ENCODE assay signal across 1 cellular context in the genomic region with DNA sequence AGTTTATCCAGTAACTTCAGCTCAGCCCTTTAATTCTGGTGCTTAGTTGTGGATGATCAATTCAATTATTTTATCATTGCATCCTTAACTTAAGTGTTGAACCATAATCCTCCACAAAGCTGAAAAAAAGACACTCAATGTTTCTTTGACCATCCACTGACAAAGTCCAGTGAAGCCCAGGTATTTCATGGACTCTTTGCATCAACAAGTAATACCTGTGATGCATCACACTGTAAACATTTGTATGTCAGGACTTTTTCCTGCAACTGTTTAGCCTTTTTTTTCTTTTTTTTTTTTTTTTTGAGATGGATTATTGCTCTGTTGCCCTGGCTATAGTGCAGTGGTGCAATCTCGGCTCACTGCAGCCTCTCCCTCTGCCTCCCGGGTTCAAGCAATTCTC.
TF ChIP-seq lines count a peak whose summit lies in the region.

No MANE protein-coding gene starts in this region.

TF ChIP-seq in HepG2, 621 proteins besides CTCF, POLR2A, EP300 and RAD21 (continued from another document):
- TF ChIP-seq FOXA3 (CRISPR knock-in tag; IDR thresholded peaks at IDR 0.05) (peak; percentile 35; the same call in 1 of the 2 replicates), MED8 (CRISPR knock-in tag; IDR thresholded peaks at IDR 0.05; ENCODE audit: insufficient replicate concordance) (no peak), ZNF501 (CRISPR knock-in tag; IDR thresholded peaks at IDR 0.05) (no peak), POLR2G (IDR thresholded peaks at IDR 0.05; ENCODE audit: low read depth, low read length) (no peak), ZBTB3 (CRISPR knock-in tag; IDR thresholded peaks at IDR 0.05; ENCODE audit: borderline replicate concordance, low read depth) (no peak), YEATS2 (CRISPR knock-in tag; IDR thresholded peaks at IDR 0.05; ENCODE audit: borderline replicate concordance) (no peak), TOPORS (CRISPR knock-in tag; IDR thresholded peaks at IDR 0.05) (no peak)
- TF ChIP-seq, protein P1, sequence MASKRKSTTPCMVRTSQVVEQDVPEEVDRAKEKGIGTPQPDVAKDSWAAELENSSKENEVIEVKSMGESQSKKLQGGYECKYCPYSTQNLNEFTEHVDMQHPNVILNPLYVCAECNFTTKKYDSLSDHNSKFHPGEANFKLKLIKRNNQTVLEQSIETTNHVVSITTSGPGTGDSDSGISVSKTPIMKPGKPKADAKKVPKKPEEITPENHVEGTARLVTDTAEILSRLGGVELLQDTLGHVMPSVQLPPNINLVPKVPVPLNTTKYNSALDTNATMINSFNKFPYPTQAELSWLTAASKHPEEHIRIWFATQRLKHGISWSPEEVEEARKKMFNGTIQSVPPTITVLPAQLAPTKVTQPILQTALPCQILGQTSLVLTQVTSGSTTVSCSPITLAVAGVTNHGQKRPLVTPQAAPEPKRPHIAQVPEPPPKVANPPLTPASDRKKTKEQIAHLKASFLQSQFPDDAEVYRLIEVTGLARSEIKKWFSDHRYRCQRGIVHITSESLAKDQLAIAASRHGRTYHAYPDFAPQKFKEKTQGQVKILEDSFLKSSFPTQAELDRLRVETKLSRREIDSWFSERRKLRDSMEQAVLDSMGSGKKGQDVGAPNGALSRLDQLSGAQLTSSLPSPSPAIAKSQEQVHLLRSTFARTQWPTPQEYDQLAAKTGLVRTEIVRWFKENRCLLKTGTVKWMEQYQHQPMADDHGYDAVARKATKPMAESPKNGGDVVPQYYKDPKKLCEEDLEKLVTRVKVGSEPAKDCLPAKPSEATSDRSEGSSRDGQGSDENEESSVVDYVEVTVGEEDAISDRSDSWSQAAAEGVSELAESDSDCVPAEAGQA (IDR thresholded peaks at IDR 0.05; ENCODE audit: low read depth), result no peak
- TF ChIP-seq, protein P1 (CRISPR knock-in tag; IDR thresholded peaks at IDR 0.05; ENCODE audit: borderline replicate concordance), result no peak
- TF ChIP-seq, protein P2, sequence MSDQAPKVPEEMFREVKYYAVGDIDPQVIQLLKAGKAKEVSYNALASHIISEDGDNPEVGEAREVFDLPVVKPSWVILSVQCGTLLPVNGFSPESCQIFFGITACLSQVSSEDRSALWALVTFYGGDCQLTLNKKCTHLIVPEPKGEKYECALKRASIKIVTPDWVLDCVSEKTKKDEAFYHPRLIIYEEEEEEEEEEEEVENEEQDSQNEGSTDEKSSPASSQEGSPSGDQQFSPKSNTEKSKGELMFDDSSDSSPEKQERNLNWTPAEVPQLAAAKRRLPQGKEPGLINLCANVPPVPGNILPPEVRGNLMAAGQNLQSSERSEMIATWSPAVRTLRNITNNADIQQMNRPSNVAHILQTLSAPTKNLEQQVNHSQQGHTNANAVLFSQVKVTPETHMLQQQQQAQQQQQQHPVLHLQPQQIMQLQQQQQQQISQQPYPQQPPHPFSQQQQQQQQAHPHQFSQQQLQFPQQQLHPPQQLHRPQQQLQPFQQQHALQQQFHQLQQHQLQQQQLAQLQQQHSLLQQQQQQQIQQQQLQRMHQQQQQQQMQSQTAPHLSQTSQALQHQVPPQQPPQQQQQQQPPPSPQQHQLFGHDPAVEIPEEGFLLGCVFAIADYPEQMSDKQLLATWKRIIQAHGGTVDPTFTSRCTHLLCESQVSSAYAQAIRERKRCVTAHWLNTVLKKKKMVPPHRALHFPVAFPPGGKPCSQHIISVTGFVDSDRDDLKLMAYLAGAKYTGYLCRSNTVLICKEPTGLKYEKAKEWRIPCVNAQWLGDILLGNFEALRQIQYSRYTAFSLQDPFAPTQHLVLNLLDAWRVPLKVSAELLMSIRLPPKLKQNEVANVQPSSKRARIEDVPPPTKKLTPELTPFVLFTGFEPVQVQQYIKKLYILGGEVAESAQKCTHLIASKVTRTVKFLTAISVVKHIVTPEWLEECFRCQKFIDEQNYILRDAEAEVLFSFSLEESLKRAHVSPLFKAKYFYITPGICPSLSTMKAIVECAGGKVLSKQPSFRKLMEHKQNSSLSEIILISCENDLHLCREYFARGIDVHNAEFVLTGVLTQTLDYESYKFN (CRISPR knock-in tag; conservative IDR thresholded peaks at IDR 0.05), result peak; percentile 30; the same call in 1 of the 2 replicates
- TF ChIP-seq, protein P3, sequence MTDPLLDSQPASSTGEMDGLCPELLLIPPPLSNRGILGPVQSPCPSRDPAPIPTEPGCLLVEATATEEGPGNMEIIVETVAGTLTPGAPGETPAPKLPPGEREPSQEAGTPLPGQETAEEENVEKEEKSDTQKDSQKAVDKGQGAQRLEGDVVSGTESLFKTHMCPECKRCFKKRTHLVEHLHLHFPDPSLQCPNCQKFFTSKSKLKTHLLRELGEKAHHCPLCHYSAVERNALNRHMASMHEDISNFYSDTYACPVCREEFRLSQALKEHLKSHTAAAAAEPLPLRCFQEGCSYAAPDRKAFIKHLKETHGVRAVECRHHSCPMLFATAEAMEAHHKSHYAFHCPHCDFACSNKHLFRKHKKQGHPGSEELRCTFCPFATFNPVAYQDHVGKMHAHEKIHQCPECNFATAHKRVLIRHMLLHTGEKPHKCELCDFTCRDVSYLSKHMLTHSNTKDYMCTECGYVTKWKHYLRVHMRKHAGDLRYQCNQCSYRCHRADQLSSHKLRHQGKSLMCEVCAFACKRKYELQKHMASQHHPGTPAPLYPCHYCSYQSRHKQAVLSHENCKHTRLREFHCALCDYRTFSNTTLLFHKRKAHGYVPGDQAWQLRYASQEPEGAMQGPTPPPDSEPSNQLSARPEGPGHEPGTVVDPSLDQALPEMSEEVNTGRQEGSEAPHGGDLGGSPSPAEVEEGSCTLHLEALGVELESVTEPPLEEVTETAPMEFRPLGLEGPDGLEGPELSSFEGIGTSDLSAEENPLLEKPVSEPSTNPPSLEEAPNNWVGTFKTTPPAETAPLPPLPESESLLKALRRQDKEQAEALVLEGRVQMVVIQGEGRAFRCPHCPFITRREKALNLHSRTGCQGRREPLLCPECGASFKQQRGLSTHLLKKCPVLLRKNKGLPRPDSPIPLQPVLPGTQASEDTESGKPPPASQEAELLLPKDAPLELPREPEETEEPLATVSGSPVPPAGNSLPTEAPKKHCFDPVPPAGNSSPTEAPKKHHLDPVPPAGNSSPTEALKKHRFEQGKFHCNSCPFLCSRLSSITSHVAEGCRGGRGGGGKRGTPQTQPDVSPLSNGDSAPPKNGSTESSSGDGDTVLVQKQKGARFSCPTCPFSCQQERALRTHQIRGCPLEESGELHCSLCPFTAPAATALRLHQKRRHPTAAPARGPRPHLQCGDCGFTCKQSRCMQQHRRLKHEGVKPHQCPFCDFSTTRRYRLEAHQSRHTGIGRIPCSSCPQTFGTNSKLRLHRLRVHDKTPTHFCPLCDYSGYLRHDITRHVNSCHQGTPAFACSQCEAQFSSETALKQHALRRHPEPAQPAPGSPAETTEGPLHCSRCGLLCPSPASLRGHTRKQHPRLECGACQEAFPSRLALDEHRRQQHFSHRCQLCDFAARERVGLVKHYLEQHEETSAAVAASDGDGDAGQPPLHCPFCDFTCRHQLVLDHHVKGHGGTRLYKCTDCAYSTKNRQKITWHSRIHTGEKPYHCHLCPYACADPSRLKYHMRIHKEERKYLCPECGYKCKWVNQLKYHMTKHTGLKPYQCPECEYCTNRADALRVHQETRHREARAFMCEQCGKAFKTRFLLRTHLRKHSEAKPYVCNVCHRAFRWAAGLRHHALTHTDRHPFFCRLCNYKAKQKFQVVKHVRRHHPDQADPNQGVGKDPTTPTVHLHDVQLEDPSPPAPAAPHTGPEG (CRISPR knock-in tag; IDR thresholded peaks at IDR 0.05), result no peak
- TF ChIP-seq, protein P4, sequence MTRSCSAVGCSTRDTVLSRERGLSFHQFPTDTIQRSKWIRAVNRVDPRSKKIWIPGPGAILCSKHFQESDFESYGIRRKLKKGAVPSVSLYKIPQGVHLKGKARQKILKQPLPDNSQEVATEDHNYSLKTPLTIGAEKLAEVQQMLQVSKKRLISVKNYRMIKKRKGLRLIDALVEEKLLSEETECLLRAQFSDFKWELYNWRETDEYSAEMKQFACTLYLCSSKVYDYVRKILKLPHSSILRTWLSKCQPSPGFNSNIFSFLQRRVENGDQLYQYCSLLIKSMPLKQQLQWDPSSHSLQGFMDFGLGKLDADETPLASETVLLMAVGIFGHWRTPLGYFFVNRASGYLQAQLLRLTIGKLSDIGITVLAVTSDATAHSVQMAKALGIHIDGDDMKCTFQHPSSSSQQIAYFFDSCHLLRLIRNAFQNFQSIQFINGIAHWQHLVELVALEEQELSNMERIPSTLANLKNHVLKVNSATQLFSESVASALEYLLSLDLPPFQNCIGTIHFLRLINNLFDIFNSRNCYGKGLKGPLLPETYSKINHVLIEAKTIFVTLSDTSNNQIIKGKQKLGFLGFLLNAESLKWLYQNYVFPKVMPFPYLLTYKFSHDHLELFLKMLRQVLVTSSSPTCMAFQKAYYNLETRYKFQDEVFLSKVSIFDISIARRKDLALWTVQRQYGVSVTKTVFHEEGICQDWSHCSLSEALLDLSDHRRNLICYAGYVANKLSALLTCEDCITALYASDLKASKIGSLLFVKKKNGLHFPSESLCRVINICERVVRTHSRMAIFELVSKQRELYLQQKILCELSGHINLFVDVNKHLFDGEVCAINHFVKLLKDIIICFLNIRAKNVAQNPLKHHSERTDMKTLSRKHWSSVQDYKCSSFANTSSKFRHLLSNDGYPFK (CRISPR knock-in tag; IDR thresholded peaks at IDR 0.05; ENCODE audit: borderline replicate concordance), result no peak
